ENCODE assay signal across 8 cellular contexts in genomic region chr4:115851918-115852766, GRCh38.
DNase-seq lines count a peak whose midpoint lies in the region; ATAC-seq and TF ChIP-seq lines count a peak whose summit lies in the region.

No MANE protein-coding gene starts in this region.

- H3K27me3 ChIP-seq in gastrocnemius medialis = no peaks in the 10 kb centered on the region

- H3K27me3 Mint-ChIP-seq in MCF 10A (ENCODE audit: insufficient read depth, unreplicated experiment) (peaks cover 25% of the 10 kb centered on the region), nephron (ENCODE audit: low read depth) (peaks cover 4% of the 10 kb centered on the region)

- H3K4me3 Mint-ChIP-seq in MCF 10A (ENCODE audit: unreplicated experiment) (no peak overlapping the region), nephron (no peak overlapping the region)

- BruUV-seq in MCF 10A (replicated peaks; lab: Mats Ljungman, UMichigan) = no TSS peak

- H3K36me3 ChIP-seq in gastrocnemius medialis = no peaks in the 10 kb centered on the region

- in situ Hi-C loops in gastrocnemius medialis (cut with MboI; ENCODE audit: low sequenced_read_pairs in 4 of 4) = no loop called here

- TF ChIP-seq CTCF in GM10248 (IDR thresholded peaks at IDR 0.05; ENCODE audit: control extremely low read depth, extremely low read depth, low read depth, missing control alignments) = peak; percentile 57
- peak; percentile 45 for TF ChIP-seq CTCF in MCF 10A (IDR thresholded peaks at IDR 0.05; ENCODE audit: unreplicated experiment)
- peak; percentile 48 to 65 (median 48) for TF ChIP-seq CTCF in nephron (IDR thresholded peaks at IDR 0.05; ENCODE audit: unreplicated experiment in 3 of 3)
- no peak for TF ChIP-seq CTCF in gastrocnemius medialis (IDR thresholded peaks at IDR 0.05 in 4 of 5, conservative IDR thresholded peaks at IDR 0.05 in 1 of 5)

- H3K27ac Mint-ChIP-seq in MCF 10A (ENCODE audit: low read depth, unreplicated experiment) (no peak overlapping the region), nephron (no peak overlapping the region)

- no peak overlapping the region for H3K27ac ChIP-seq in gastrocnemius medialis

- no peak for TF ChIP-seq POLR2A in gastrocnemius medialis (IDR thresholded peaks at IDR 0.05)

- POLR2A ChIA-PET in GM10248 (lab: Yijun Ruan, JAX) (no interaction called here), MCF 10A (lab: Yijun Ruan, JAX) (interaction anchor here (0.7 kb wide), 1 partner anchor 64 kb away, joined by 3 read pairs; no protein-coding TSS in a partner anchor)

- no peaks in the 10 kb centered on the region for H3K4me1 ChIP-seq in gastrocnemius medialis

- DNase-seq in GM10248 (ENCODE audit: extremely low spot score) (peak; percentile 37), NCI-H748 (lab: John Stamatoyannopoulos, UW; ENCODE audit: unreplicated experiment) (peak; percentile 80), MCF 10A (ENCODE audit: unreplicated experiment) (peak; percentile 71), gastrocnemius medialis (no peak)

- H3K36me3 Mint-ChIP-seq in MCF 10A (ENCODE audit: insufficient read depth, unreplicated experiment) = no peaks in the 10 kb centered on the region
- H3K36me3 Mint-ChIP-seq in nephron (ENCODE audit: low read depth) = no peaks in the 10 kb centered on the region

- CTCF ChIA-PET in GM10248 (lab: Yijun Ruan, JAX) (interaction anchor here (0.7 to 3.7 kb wide), 37 partner anchors 8 to 1965 kb away, joined by 3 to 26 read pairs (median 4); no protein-coding TSS in a partner anchor), MCF 10A (lab: Yijun Ruan, JAX) (interaction anchor here (0.5 to 2.9 kb wide), 34 partner anchors 8 to 1077 kb away, joined by 3 to 13 read pairs (median 4); no protein-coding TSS in a partner anchor)

- H3K9me3 ChIP-seq in gastrocnemius medialis = no peaks in the 10 kb centered on the region

- no peak overlapping the region for H3K4me3 ChIP-seq in gastrocnemius medialis

- H3K4me1 Mint-ChIP-seq in MCF 10A (ENCODE audit: insufficient read depth, unreplicated experiment) = no peaks in the 10 kb centered on the region
- H3K4me1 Mint-ChIP-seq in nephron = no peaks in the 10 kb centered on the region

- no peaks in the 10 kb centered on the region for H3K9me3 Mint-ChIP-seq in MCF 10A (ENCODE audit: unreplicated experiment)
- H3K9me3 Mint-ChIP-seq in nephron = peaks cover 3% of the 10 kb centered on the region

- intact Hi-C loops in MCF 10A (cut with micrococcal nuclease) (loop anchor here (1.0 to 10.0 kb wide), 4 partner anchors 307 to 1467 kb away; no protein-coding TSS in a partner anchor), gastrocnemius medialis (cut with DNase I; ENCODE audit: low total_unique reads) (no loop called here)

- ATAC-seq in GM19467 (IDR thresholded peaks at IDR 0.05; ENCODE audit: unreplicated experiment) (peak; percentile 78), HG03378 (IDR thresholded peaks at IDR 0.05; ENCODE audit: unreplicated experiment) (peak; percentile 93), gastrocnemius medialis (no peak), GM18520 (IDR thresholded peaks at IDR 0.05; ENCODE audit: unreplicated experiment) (no peak)

Comparison
In these comparisons a context has a peak if more than half of its experiments do, and no peak if none do; other contexts are left out.
1. DNase-seq: peak in GM10248 (single experiment), NCI-H748 (single experiment) and MCF 10A (single experiment); none in gastrocnemius medialis (0 of 2).
2. CTCF ChIP-seq: peak in GM10248 (single experiment), MCF 10A (single experiment) and nephron (3 of 3); none in gastrocnemius medialis (0 of 5).
3. ATAC-seq: peak in GM19467 (single experiment) and HG03378 (single experiment); none in gastrocnemius medialis (0 of 2) and GM18520 (single experiment).